Comparison of ENCODE assay signal across 24 cellular contexts in the genomic region with DNA sequence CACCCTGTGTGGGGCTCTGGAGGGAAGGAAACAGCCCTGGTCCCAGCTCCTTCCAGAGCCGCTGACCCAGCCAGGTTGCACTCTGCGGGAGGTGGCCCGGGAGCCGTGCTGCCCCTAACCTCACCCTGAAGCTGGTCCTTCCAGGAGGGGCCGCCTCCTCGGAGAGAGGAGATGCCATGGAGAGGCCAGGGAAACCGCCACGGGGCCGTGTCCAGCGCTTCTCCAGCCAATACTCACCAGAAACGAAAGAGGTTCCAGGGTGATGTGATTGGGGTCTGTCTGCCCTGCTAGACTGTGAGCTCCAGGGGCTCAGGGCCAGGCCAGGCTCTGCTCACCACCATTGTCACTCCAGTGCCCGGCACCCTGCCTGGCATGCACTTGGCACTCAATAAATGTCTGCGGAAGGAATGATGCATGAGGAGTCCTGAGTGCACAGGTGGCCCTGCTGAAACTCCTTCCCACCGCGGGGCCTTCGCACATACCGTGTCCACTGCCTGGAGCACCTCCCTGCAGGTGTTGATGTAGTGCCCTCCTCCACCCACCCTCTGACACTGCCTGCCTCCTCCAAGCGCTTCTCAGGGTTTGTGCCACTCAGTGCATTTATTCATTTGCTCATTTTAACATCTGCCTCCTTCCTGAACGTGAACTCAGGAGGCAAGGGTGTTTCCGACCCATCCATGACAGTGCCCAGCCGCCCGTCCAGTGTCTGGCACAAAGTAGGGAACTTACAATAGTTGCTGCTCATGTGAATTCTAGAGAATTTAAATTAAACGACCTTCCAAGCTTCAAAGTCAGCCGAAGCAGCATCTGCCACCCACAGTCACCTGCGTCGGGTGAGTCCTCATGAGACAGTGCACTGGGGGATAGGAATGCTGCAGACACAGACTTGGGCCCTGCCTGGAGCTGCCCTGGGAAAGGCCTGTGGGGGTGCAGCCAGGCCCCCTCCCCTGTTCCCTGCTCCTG.
"Had no signal": no experiment of that assay in that cellular context is flagged by ENCODE, and none has a peak within 500 bp of the region (broad histone marks: within the 10 kb centered on the region; RNA-seq: fewer than 3 reads in every experiment).

No MANE protein-coding gene starts in this region.

- H3K27me3 ChIP-seq: esophagus muscularis mucosa, neutrophil, sigmoid colon, transverse colon, vagina had no signal

- DNase-seq: activated CD4-positive, alpha-beta T cell treated with anti-CD3 and anti-CD28 coated beads, Interleukin-2, amount 50 U/mL, for 1 hour; activated CD4-positive, CD25-positive, alpha-beta regulatory T cell; activated CD8-positive, alpha-beta memory T cell treated with anti-CD3 and anti-CD28 coated beads for 24 hours; activated CD8-positive, alpha-beta memory T cell treated with anti-CD3 and anti-CD28 coated beads, Interleukin-2, amount 50 U/mL, for 48 hours; activated gamma-delta T cell; dermis blood vessel endothelial cell; effector memory CD4-positive, alpha-beta T cell; immature natural killer cell; kidney glomerular epithelial cell; mesenchymal stem cell; naive B cell; sigmoid colon; stimulated activated CD4-positive, alpha-beta T cell treated with anti-CD3 and anti-CD28 coated beads, Interleukin-4, amount 100 ng/mL, for 4 hours; stimulated activated naive CD4-positive, alpha-beta T cell; T-cell; transverse colon had no signal

- H2AFZ ChIP-seq: parathyroid adenoma had no signal

- H3K27ac Mint-ChIP-seq: activated naive CD8-positive, alpha-beta T cell; immature natural killer cell; T-cell had no signal

- H3K27ac ChIP-seq: esophagus muscularis mucosa, neutrophil, parathyroid adenoma, sigmoid colon, suprapubic skin, transverse colon, vagina had no signal

- FAIRE-seq: endothelial cell of umbilical vein had no signal

- H3K9me3 Mint-ChIP-seq: immature natural killer cell, naive B cell, T-cell had no signal

- H3K27me3 Mint-ChIP-seq: activated naive CD8-positive, alpha-beta T cell; naive B cell; T-cell had no signal

- H3K36me3 ChIP-seq: esophagus muscularis mucosa, neutrophil, sigmoid colon, suprapubic skin, transverse colon, vagina had no signal

- H3K4me3 ChIP-seq: esophagus muscularis mucosa, mucosa of descending colon, sigmoid colon, suprapubic skin, transverse colon, vagina had no signal

- H3K9ac ChIP-seq: parathyroid adenoma had no signal

- ATAC-seq: mucosa of descending colon had no signal

- H3K36me3 Mint-ChIP-seq: activated naive CD8-positive, alpha-beta T cell; immature natural killer cell; naive B cell; T-cell had no signal

- H3K4me3 Mint-ChIP-seq: activated naive CD8-positive, alpha-beta T cell; immature natural killer cell; T-cell had no signal

- H3K79me2 ChIP-seq: parathyroid adenoma had no signal

- H3K9me3 ChIP-seq: esophagus muscularis mucosa, mucosa of descending colon, neutrophil, sigmoid colon, suprapubic skin, transverse colon, vagina had no signal

- H3K4me1 ChIP-seq: parathyroid adenoma, sigmoid colon, suprapubic skin, transverse colon, vagina had no signal
